ENCODE assay signal across 21 cellular contexts in the genomic region with DNA sequence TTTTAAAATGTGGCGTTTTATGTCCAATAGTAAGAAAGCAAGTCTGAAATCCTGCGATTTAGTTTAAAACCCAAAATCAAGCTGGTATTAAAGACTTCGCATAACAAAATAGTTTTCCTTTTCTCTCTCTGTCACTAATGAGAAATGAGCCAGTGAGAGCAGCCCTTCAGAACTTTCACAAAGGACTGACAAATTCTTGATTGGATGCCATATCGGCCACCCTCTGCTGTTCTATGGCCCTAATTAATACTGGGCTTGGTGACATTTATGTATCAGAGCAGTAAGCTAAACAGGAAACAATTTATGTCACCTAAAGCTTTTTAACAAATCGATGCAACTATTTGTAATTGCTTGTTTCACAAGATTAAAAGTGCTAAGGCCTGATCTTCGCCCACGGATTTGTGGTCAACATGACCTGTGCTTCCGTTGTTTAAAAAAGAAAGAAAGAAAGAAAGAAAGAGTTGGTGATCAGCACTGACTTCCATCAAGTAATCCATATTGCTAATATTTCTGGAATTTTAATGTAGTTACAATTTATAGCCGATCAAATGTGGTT.
DNase-seq lines count a peak whose midpoint lies in the region; ATAC-seq, FAIRE-seq and TF ChIP-seq lines count a peak whose summit lies in the region.
"Had no signal": no experiment of that assay in that cellular context is flagged by ENCODE, and none has a peak within 500 bp of the region (broad histone marks: within the 10 kb centered on the region; RNA-seq: fewer than 3 reads in every experiment).

No MANE protein-coding gene starts in this region.

- H4K91ac ChIP-seq in H1 (replicated peaks; ENCODE audit: insufficient read length, low read length): no peak overlapping the region

- no peak overlapping the region for H3K9ac ChIP-seq in H1 (replicated peaks in 1 of 4; ENCODE audit: extremely low read depth in 1 of 4, low read depth in 3 of 4, low read length in 3 of 4)

- FAIRE-seq in D721Med (lab: Jason Lieb, UNC): peak; percentile 64
- peak; percentile 78 for FAIRE-seq in H1 (lab: Jason Lieb, UNC)
- FAIRE-seq: GM12878, RCC 7860 had no signal

- no peak overlapping the region for H3K56ac ChIP-seq in H1 (replicated peaks; ENCODE audit: insufficient read length, low read depth, low read length)

- no peak for TF ChIP-seq CTCF in activated CD8-positive, alpha-beta T cell treated with anti-CD3 and anti-CD28 coated beads for 36 hours (IDR thresholded peaks at IDR 0.05)
- TF ChIP-seq CTCF in D721Med (IDR thresholded peaks at IDR 0.05; ENCODE audit: insufficient read depth, missing control alignments) (no peak), H1 (IDR thresholded peaks at IDR 0.05; ENCODE audit: control extremely low read depth in 1 of 3, insufficient read depth in 1 of 3, low read depth in 1 of 3, low read length in 3 of 3) (no peak), retinal pigment epithelial cell (conservative IDR thresholded peaks at IDR 0.05; ENCODE audit: low read depth, low read length) (no peak)

- no peak for ATAC-seq in activated CD8-positive, alpha-beta T cell treated with anti-CD3 and anti-CD28 coated beads for 36 hours
- no peak for ATAC-seq in activated CD8-positive, alpha-beta T cell treated with anti-CD3 and anti-CD28 coated beads, Interleukin-2, amount 10 ng/mL, durations not matched to agents 7 days and 5 days
- no peak for ATAC-seq in GM18520 (IDR thresholded peaks at IDR 0.05; ENCODE audit: unreplicated experiment)
- ATAC-seq: GM12878 had no signal

- no peak overlapping the region for H3K14ac ChIP-seq in H1 (ENCODE audit: insufficient read length)

- no peak overlapping the region for H3K27ac ChIP-seq in H1 (ENCODE audit: low read depth, low read length)
- H3K27ac ChIP-seq: C4-2B, SJCRH30 had no signal

- intact Hi-C loops in activated CD8-positive, alpha-beta T cell treated with anti-CD3 and anti-CD28 coated beads for 36 hours (cut with micrococcal nuclease): no loop called here

- no peaks in the 10 kb centered on the region; the same call in 1 of the 2 replicates for H3K23me2 ChIP-seq in H1 (ENCODE audit: low read depth, low read length)

- H3K27me3 Mint-ChIP-seq in activated CD8-positive, alpha-beta T cell treated with anti-CD3 and anti-CD28 coated beads for 36 hours: no peaks in the 10 kb centered on the region
- no peaks in the 10 kb centered on the region for H3K27me3 Mint-ChIP-seq in activated CD8-positive, alpha-beta T cell treated with anti-CD3 and anti-CD28 coated beads, Interleukin-2, amount 10 ng/mL, durations not matched to agents 7 days and 5 days (ENCODE audit: low read depth)

- H3K4me3 Mint-ChIP-seq in activated CD8-positive, alpha-beta T cell treated with anti-CD3 and anti-CD28 coated beads for 36 hours: no peak overlapping the region
- H3K4me3 Mint-ChIP-seq in activated CD8-positive, alpha-beta T cell treated with anti-CD3 and anti-CD28 coated beads, Interleukin-2, amount 10 ng/mL, durations not matched to agents 7 days and 5 days: no peak overlapping the region

- in situ Hi-C loops in G401 (cut with HindIII; ENCODE audit: low sequenced_read_pairs): no loop called here

- H3K4me1 Mint-ChIP-seq in activated CD8-positive, alpha-beta T cell treated with anti-CD3 and anti-CD28 coated beads for 36 hours (ENCODE audit: low read depth): peaks cover 13% of the 10 kb centered on the region
- H3K4me1 Mint-ChIP-seq in activated CD8-positive, alpha-beta T cell treated with anti-CD3 and anti-CD28 coated beads, Interleukin-2, amount 10 ng/mL, durations not matched to agents 7 days and 5 days (ENCODE audit: low read depth): no peaks in the 10 kb centered on the region

- H3K79me1 ChIP-seq in H1 (ENCODE audit: low read depth, low read length): no peaks in the 10 kb centered on the region

- H4K8ac ChIP-seq in H1 (ENCODE audit: extremely low read depth, insufficient read depth, low read length): no peak overlapping the region

- no peaks in the 10 kb centered on the region for H3K79me2 ChIP-seq in H1 (ENCODE audit: control insufficient read depth in 1 of 2, insufficient read depth in 2 of 2, low read length in 2 of 2)

- no peak overlapping the region for H2BK20ac ChIP-seq in H1 (ENCODE audit: low read length)

- POLR2A ChIA-PET in activated CD8-positive, alpha-beta T cell treated with anti-CD3 and anti-CD28 coated beads for 36 hours (lab: Charles Lee): no interaction called here
- POLR2A ChIA-PET in activated CD8-positive, alpha-beta T cell treated with anti-CD3 and anti-CD28 coated beads, Interleukin-2, amount 10 ng/mL, durations not matched to agents 7 days and 5 days (lab: Charles Lee): no interaction called here
- POLR2A ChIA-PET in H1 (lab: Charles Lee; ENCODE audit: partially characterized antibody): interaction anchor here (0.6 kb wide), 2 partner anchors 201 to 694 kb away, joined by 3 to 4 read pairs; no protein-coding TSS in a partner anchor

- no peak overlapping the region for H2BK120ac ChIP-seq in H1 (replicated peaks; ENCODE audit: low read depth, low read length)

- peaks cover 0 to 5% (median 1%) of the 10 kb centered on the region in 4 experiments; a peak in 1 of 7 replicates for H3K4me1 ChIP-seq in H1 (replicated peaks in 1 of 4; ENCODE audit: control insufficient read depth in 3 of 4, insufficient read depth in 4 of 4, low read length in 3 of 4)
- H3K4me1 ChIP-seq: SJCRH30 had no signal

- peaks cover 13% of the 10 kb centered on the region for H3K36me3 Mint-ChIP-seq in activated CD8-positive, alpha-beta T cell treated with anti-CD3 and anti-CD28 coated beads for 36 hours (ENCODE audit: low read depth)
- H3K36me3 Mint-ChIP-seq in activated CD8-positive, alpha-beta T cell treated with anti-CD3 and anti-CD28 coated beads, Interleukin-2, amount 10 ng/mL, durations not matched to agents 7 days and 5 days (ENCODE audit: low read depth): peaks cover 9% of the 10 kb centered on the region

- no peak overlapping the region for H2BK5ac ChIP-seq in H1 (ENCODE audit: low read depth, low read length)

- CTCF ChIA-PET in activated CD8-positive, alpha-beta T cell treated with anti-CD3 and anti-CD28 coated beads for 36 hours (lab: Charles Lee): interaction anchor here (1.6 to 2.3 kb wide), 2 partner anchors 10 to 401 kb away, joined by 4 to 8 read pairs; no protein-coding TSS in a partner anchor
- CTCF ChIA-PET in activated CD8-positive, alpha-beta T cell treated with anti-CD3 and anti-CD28 coated beads, Interleukin-2, amount 10 ng/mL, durations not matched to agents 7 days and 5 days (lab: Charles Lee): no interaction called here
- CTCF ChIA-PET in H1 (lab: Charles Lee; ENCODE audit: partially characterized antibody): interaction anchor here (0.8 to 1.3 kb wide), 2 partner anchors 71 to 117 kb away, joined by 3 to 4 read pairs; no protein-coding TSS in a partner anchor

- H2BK15ac ChIP-seq in H1 (ENCODE audit: low read length): no peak overlapping the region

- WGBS in H1 (ENCODE audit: extremely low coverage in 1 of 2, insufficient coverage in 1 of 2, insufficient read length in 1 of 2, insufficient replicate concordance in 2 of 2, low coverage in 1 of 2, low lambda C conversion rate in 2 of 2, missing lambda C conversion rate in 1 of 2), 2 experiments: 90% methylated on average over 9 of the region's 9 CpGs; no CpG with 5 or more reads in 1 of the 2 experiments

- H3K27me3 ChIP-seq in H1 (replicated peaks in 1 of 4; ENCODE audit: control insufficient read depth in 3 of 4, extremely low read depth in 1 of 4, insufficient read depth in 3 of 4, low read length in 3 of 4): no peaks in the 10 kb centered on the region
- H3K27me3 ChIP-seq: SJCRH30 had no signal

- H3K27ac Mint-ChIP-seq in activated CD8-positive, alpha-beta T cell treated with anti-CD3 and anti-CD28 coated beads for 36 hours: no peak overlapping the region
- no peak overlapping the region for H3K27ac Mint-ChIP-seq in activated CD8-positive, alpha-beta T cell treated with anti-CD3 and anti-CD28 coated beads, Interleukin-2, amount 10 ng/mL, durations not matched to agents 7 days and 5 days

- no peak for TF ChIP-seq RAD21 in H1 (IDR thresholded peaks at IDR 0.05 in 1 of 2, conservative IDR thresholded peaks at IDR 0.05 in 1 of 2; ENCODE audit: low read depth in 2 of 2, low read length in 2 of 2)

- H3K36me3 ChIP-seq in H1 (ENCODE audit: control insufficient read depth in 2 of 4, insufficient read depth in 4 of 4, low read length in 3 of 4): no peaks in the 10 kb centered on the region
- H3K36me3 ChIP-seq: SJCRH30 had no signal

- H3K23ac ChIP-seq in H1 (ENCODE audit: insufficient read length): no peak overlapping the region

- no peak for TF ChIP-seq EP300 in H1 (IDR thresholded peaks at IDR 0.05; ENCODE audit: borderline replicate concordance in 1 of 2, low read depth in 2 of 2, low read length in 2 of 2)

- no peaks in the 10 kb centered on the region for H3K9me3 Mint-ChIP-seq in activated CD8-positive, alpha-beta T cell treated with anti-CD3 and anti-CD28 coated beads for 36 hours
- H3K9me3 Mint-ChIP-seq in activated CD8-positive, alpha-beta T cell treated with anti-CD3 and anti-CD28 coated beads, Interleukin-2, amount 10 ng/mL, durations not matched to agents 7 days and 5 days (ENCODE audit: insufficient read depth): no peaks in the 10 kb centered on the region

- H4K20me1 ChIP-seq in H1 (replicated peaks in 1 of 2; ENCODE audit: control insufficient read depth in 1 of 2, insufficient read depth in 2 of 2, low read length in 2 of 2): no peaks in the 10 kb centered on the region

- H3K4me3 ChIP-seq in H1 (ENCODE audit: extremely low read depth in 1 of 4, insufficient read depth in 2 of 4, low read depth in 3 of 4, low read length in 4 of 4) (no peak overlapping the region), retinal pigment epithelial cell (ENCODE audit: low read length) (peak overlapping the region; percentile 6)
- H3K4me3 ChIP-seq: GM12878, SJCRH30 had no signal

- H2AFZ ChIP-seq in H1 (ENCODE audit: low read length): no peak overlapping the region

- H3K4me2 ChIP-seq in H1 (ENCODE audit: insufficient read depth in 1 of 2, low read depth in 2 of 2, low read length in 2 of 2): no peak overlapping the region

- H4K5ac ChIP-seq in H1 (ENCODE audit: insufficient read length, low read depth, low read length): no peak overlapping the region

- H2AK5ac ChIP-seq in H1 (ENCODE audit: low read depth, low read length): no peak overlapping the region

- no peak overlapping the region for H3K18ac ChIP-seq in H1 (ENCODE audit: extremely low read depth, low read length)

- H3K4ac ChIP-seq in H1 (replicated peaks; ENCODE audit: insufficient read length, low read depth, low read length): no peak overlapping the region

- peak; percentile 27 for DNase-seq in activated CD8-positive, alpha-beta T cell treated with anti-CD3 and anti-CD28 coated beads for 36 hours
- no peak for DNase-seq in activated CD8-positive, alpha-beta T cell treated with anti-CD3 and anti-CD28 coated beads, Interleukin-2, amount 10 ng/mL, durations not matched to agents 7 days and 5 days
- DNase-seq in D721Med (ENCODE audit: insufficient read length, low spot score) (no peak), H1 (ENCODE audit: low read depth in 1 of 2, low spot score in 2 of 2) (no peak), retinal pigment epithelial cell (ENCODE audit: low read depth) (peak; percentile 79), G401 (ENCODE audit: low spot score) (no peak), dedifferentiated amniotic fluid mesenchymal stem cell (ENCODE audit: extremely low spot score) (no peak)
- DNase-seq: DMS79 treated with DMSO at 0.1 percent for 48 hours, HCEC 1CT, KG1, NCI-H1105, NCI-H1694, NCI-H2081, NCI-H2171, NCI-H524 treated with DMSO at 0.1 percent for 48 hours, OCI-M1, SJCRH30 had no signal

- H3K9me3 ChIP-seq in H1 (ENCODE audit: insufficient read depth in 2 of 2, low read depth in 1 of 2, low read length in 1 of 2): no peaks in the 10 kb centered on the region
- H3K9me3 ChIP-seq: SJCRH30 had no signal

- TF ChIP-seq POLR2A in H1 (IDR thresholded peaks at IDR 0.05; ENCODE audit: control extremely low read depth in 1 of 2, low read depth in 2 of 2, low read length in 2 of 2): no peak

- no peak overlapping the region for H2BK12ac ChIP-seq in H1 (ENCODE audit: low read depth, low read length)

Comparison
In these comparisons a context has a peak if more than half of its experiments do, and no peak if none do; other contexts are left out.
1. DNase-seq: peak in activated CD8-positive, alpha-beta T cell treated with anti-CD3 and anti-CD28 coated beads for 36 hours (single experiment) and retinal pigment epithelial cell (single experiment); none in activated CD8-positive, alpha-beta T cell treated with anti-CD3 and anti-CD28 coated beads, Interleukin-2, amount 10 ng/mL, durations not matched to agents 7 days and 5 days (single experiment), D721Med (single experiment), H1 (0 of 2), G401 (single experiment) and dedifferentiated amniotic fluid mesenchymal stem cell (single experiment).